Comparison of ENCODE assay signal across 1 cellular context in genomic region chr4:154590329-154591006, GRCh38.
TF ChIP-seq lines count a peak whose summit lies in the region.

TSS of gene FGA (minus strand) at chr4:154590742. CDS start at chr4:154590687, 55 bp downstream.

TF ChIP-seq in HepG2, 621 proteins besides CTCF, POLR2A, EP300 and RAD21 (continued from another document and continues in another):
- TF ChIP-seq ARID4A (CRISPR knock-in tag; IDR thresholded peaks at IDR 0.05; ENCODE audit: borderline replicate concordance) (peak; percentile 35; the same call in 1 of the 2 replicates), IRF2 (CRISPR knock-in tag; IDR thresholded peaks at IDR 0.05) (peak; percentile 95), ZNF282 (IDR thresholded peaks at IDR 0.05; ENCODE audit: partially characterized antibody) (no peak), ZNF652 (CRISPR knock-in tag; IDR thresholded peaks at IDR 0.05; ENCODE audit: borderline replicate concordance, low read depth) (peak; percentile 65; the same call in 1 of the 2 replicates), KMT2A (CRISPR knock-in tag; IDR thresholded peaks at IDR 0.05) (peak; percentile 68; the same call in 1 of the 2 replicates), BCL6 (CRISPR knock-in tag; IDR thresholded peaks at IDR 0.05) (peak; percentile 99), ELF4 (CRISPR knock-in tag; IDR thresholded peaks at IDR 0.05; ENCODE audit: borderline replicate concordance) (0 out of 2 replicates have a peak, but pooled peaks have one; percentile 56), ZNF333 (CRISPR knock-in tag; IDR thresholded peaks at IDR 0.05; ENCODE audit: borderline replicate concordance) (no peak; the same call in 1 of the 2 replicates), ZNF629 (CRISPR knock-in tag; conservative IDR thresholded peaks at IDR 0.05) (peak; percentile 37; the same call in 1 of the 2 replicates), PPARG (CRISPR knock-in tag; conservative IDR thresholded peaks at IDR 0.05) (peak; percentile 90), HOXA3 (CRISPR knock-in tag; IDR thresholded peaks at IDR 0.05) (peak; percentile 86), GABPB1 (CRISPR knock-in tag; IDR thresholded peaks at IDR 0.05) (0 out of 2 replicates have a peak, but pooled peaks have one; percentile 56), PBX3 (CRISPR knock-in tag; IDR thresholded peaks at IDR 0.05; ENCODE audit: borderline replicate concordance) (no peak), SKIL (CRISPR knock-in tag; IDR thresholded peaks at IDR 0.05; ENCODE audit: borderline replicate concordance) (peak; percentile 95), SMYD3 (CRISPR knock-in tag; IDR thresholded peaks at IDR 0.05) (no peak), AGO2 (optimal IDR thresholded peaks at IDR 0.05; ENCODE audit: low read depth, low read length) (peak; percentile 7), ZNF441 (CRISPR knock-in tag; IDR thresholded peaks at IDR 0.05; ENCODE audit: borderline replicate concordance) (no peak), TBP (CRISPR knock-in tag; IDR thresholded peaks at IDR 0.05) (no peak), ZNF574 (CRISPR knock-in tag; IDR thresholded peaks at IDR 0.05) (peak; percentile 67; the same call in 1 of the 2 replicates), ZBTB14 (CRISPR knock-in tag; IDR thresholded peaks at IDR 0.05) (no peak), MIER3 (CRISPR knock-in tag; IDR thresholded peaks at IDR 0.05; ENCODE audit: borderline replicate concordance) (peak; percentile 97), RXRB (CRISPR knock-in tag; IDR thresholded peaks at IDR 0.05; ENCODE audit: borderline replicate concordance) (peak; percentile 99), ZNF251 (CRISPR knock-in tag; IDR thresholded peaks at IDR 0.05) (no peak), ZNF430 (CRISPR knock-in tag; IDR thresholded peaks at IDR 0.05) (peak; percentile 58; the same call in 1 of the 2 replicates), ZKSCAN5 (CRISPR knock-in tag; IDR thresholded peaks at IDR 0.05) (peak; percentile 50; the same call in 1 of the 2 replicates), POGZ (CRISPR knock-in tag; IDR thresholded peaks at IDR 0.05) (peak; percentile 94), BRD4 (CRISPR knock-in tag; IDR thresholded peaks at IDR 0.05) (peak; percentile 71; the same call in 1 of the 2 replicates), ZNF83 (CRISPR knock-in tag; IDR thresholded peaks at IDR 0.05; ENCODE audit: borderline replicate concordance) (no peak), KDM6A (CRISPR knock-in tag; IDR thresholded peaks at IDR 0.05; ENCODE audit: low read depth) (peak; percentile 84), REL (CRISPR knock-in tag; conservative IDR thresholded peaks at IDR 0.05) (0 out of 2 replicates have a peak, but pooled peaks have one; percentile 46), STAT5B (CRISPR knock-in tag; IDR thresholded peaks at IDR 0.05) (no peak), SNAPC5 (CRISPR knock-in tag; IDR thresholded peaks at IDR 0.05; ENCODE audit: borderline replicate concordance) (peak; percentile 58; the same call in 1 of the 2 replicates), GTF3A (CRISPR knock-in tag; conservative IDR thresholded peaks at IDR 0.05) (no peak), HIVEP1 (CRISPR knock-in tag; IDR thresholded peaks at IDR 0.05) (peak; percentile 43; the same call in 1 of the 2 replicates), ZNF670 (CRISPR knock-in tag; IDR thresholded peaks at IDR 0.05; ENCODE audit: borderline replicate concordance) (0 out of 2 replicates have a peak, but pooled peaks have one; percentile 44), ZBTB49 (CRISPR knock-in tag; IDR thresholded peaks at IDR 0.05; ENCODE audit: borderline replicate concordance) (no peak), HOXA9 (CRISPR knock-in tag; IDR thresholded peaks at IDR 0.05; ENCODE audit: borderline replicate concordance) (peak; percentile 70), ZNF841 (CRISPR knock-in tag; IDR thresholded peaks at IDR 0.05; ENCODE audit: borderline replicate concordance) (peak; percentile 78; the same call in 1 of the 2 replicates), ZNF781 (CRISPR knock-in tag; IDR thresholded peaks at IDR 0.05; ENCODE audit: borderline replicate concordance, not compliant biosample characterization) (peak; percentile 89), SPEN (CRISPR knock-in tag; IDR thresholded peaks at IDR 0.05; ENCODE audit: low read depth) (peak; percentile 67; the same call in 1 of the 2 replicates), SMAD9 (CRISPR knock-in tag; IDR thresholded peaks at IDR 0.05) (no peak), TRAFD1 (CRISPR knock-in tag; IDR thresholded peaks at IDR 0.05; ENCODE audit: borderline replicate concordance) (no peak), ESRRA (CRISPR knock-in tag; IDR thresholded peaks at IDR 0.05; ENCODE audit: low read depth) (peak; percentile 65; the same call in 1 of the 2 replicates), TCF12 (IDR thresholded peaks at IDR 0.05) (no peak), TCF12 (CRISPR knock-in tag; IDR thresholded peaks at IDR 0.05) (peak; percentile 98), SSRP1 (CRISPR knock-in tag; IDR thresholded peaks at IDR 0.05) (peak; percentile 64; the same call in 1 of the 2 replicates)
